ENCODE assay signal across 8 cellular contexts in the genomic region with DNA sequence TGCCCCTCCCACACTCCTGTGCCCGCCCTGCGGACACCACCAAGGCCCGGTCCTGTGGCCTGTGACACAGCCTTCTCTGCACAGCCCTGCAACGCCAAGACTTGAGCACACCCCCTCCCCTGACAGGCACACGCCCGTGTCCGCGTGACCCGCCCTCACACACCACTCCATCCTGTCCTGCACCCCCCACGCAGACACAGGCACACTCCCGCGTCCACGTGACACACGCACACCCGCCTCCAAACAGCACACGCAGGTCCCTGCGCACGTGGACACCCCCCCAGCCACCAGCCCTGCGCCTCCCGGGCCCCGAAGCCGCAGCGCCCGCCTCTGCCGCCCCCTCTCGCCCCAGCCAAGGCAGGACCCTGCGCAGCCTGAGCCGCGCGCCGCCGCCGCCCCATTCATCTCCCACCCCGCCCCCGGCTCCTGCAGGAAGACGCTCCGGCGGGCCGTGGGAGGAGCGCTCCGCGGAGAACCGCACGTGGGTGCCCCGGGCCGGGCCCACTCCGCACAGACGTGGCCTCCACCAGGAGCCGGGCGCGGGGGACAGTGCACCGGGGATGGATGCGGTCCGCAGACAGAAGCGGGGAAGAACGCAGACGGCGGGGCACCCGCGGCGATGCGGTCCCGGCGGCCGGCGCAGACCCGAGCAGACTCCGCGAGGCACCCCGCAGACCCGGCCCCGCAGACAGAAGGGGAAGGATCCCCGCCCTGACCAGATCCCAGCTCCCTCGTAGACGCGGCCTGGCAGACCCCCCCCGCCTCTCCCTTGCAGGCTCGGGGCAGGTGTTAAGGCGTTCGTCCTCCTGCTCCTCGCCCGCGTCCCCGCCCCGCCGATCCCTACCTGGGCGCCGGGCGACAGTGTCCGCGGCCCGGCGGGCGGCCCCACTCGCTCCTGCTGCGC. TPM values are rescaled to one million over a fixed set of nuclear protein-coding genes. Genes with fewer than 3 reads are reported as not detected.
DNase-seq lines count a peak whose midpoint lies in the region; ATAC-seq and TF ChIP-seq lines count a peak whose summit lies in the region.

No MANE protein-coding gene starts in this region.

- no peak for TF ChIP-seq CTCF in Caco-2 (IDR thresholded peaks at IDR 0.05; ENCODE audit: insufficient read depth in 1 of 2, low read depth in 1 of 2, low read length in 1 of 2, severe bottlenecking in 1 of 2, unreplicated experiment in 1 of 2)
- no peak for TF ChIP-seq CTCF in kidney epithelial cell (IDR thresholded peaks at IDR 0.05; ENCODE audit: insufficient read depth, low read length, poor library complexity, severe bottlenecking)

- no peaks in the 10 kb centered on the region for H3K27me3 ChIP-seq in Caco-2 (replicated peaks; ENCODE audit: control insufficient read depth, insufficient read depth, low read length)
- H3K27me3 ChIP-seq in MG63: no peaks in the 10 kb centered on the region
- H3K27me3 ChIP-seq in kidney epithelial cell (ENCODE audit: control insufficient read depth, insufficient read depth, low read length): no peaks in the 10 kb centered on the region

- intact Hi-C loops in Caco-2 (cut with micrococcal nuclease; ENCODE audit: unreplicated experiment): no loop called here

- POLR2A ChIA-PET in Caco-2 (lab: Charles Lee): interaction anchor here (0.6 kb wide), 1 partner anchor 54 kb away, joined by 4 read pairs; no protein-coding TSS in a partner anchor

- H3K4me3 Mint-ChIP-seq in Caco-2 (ENCODE audit: unreplicated experiment): peak overlapping the region; percentile 73

- H3K36me3 ChIP-seq in Caco-2 (ENCODE audit: control insufficient read depth, insufficient read depth, low read length): no peaks in the 10 kb centered on the region
- H3K36me3 ChIP-seq in MG63: no peaks in the 10 kb centered on the region
- H3K36me3 ChIP-seq in kidney epithelial cell (ENCODE audit: control insufficient read depth, insufficient read depth, low read length): no peaks in the 10 kb centered on the region

- H3K4me3 ChIP-seq in Caco-2 (ENCODE audit: low read depth, low read length) (peak overlapping the region; percentile 62), MG63 (peak overlapping the region; percentile 56), kidney epithelial cell (ENCODE audit: low read depth, low read length) (peak overlapping the region; percentile 60)

- H3K9me3 ChIP-seq in Caco-2: no peaks in the 10 kb centered on the region
- no peaks in the 10 kb centered on the region for H3K9me3 ChIP-seq in MG63

- CTCF ChIA-PET in Caco-2 (lab: Charles Lee): interaction anchor here (0.6 to 2.3 kb wide), 3 partner anchors 22 to 466 kb away, joined by 3 to 11 read pairs (median 3); a partner anchor contains a TSS

- peak overlapping the region; percentile 71 for H3K27ac ChIP-seq in caudate nucleus (ENCODE audit: low read depth, low read length)

- BruUV-seq in Caco-2 (replicated peaks; lab: Mats Ljungman, UMichigan): no TSS peak

- H3K4me1 ChIP-seq in Caco-2: peaks cover 7% of the 10 kb centered on the region; the same call in 1 of the 2 replicates

- ATAC-seq in GM21737 (IDR thresholded peaks at IDR 0.05; ENCODE audit: unreplicated experiment) (peak; percentile 11), GM19463 (IDR thresholded peaks at IDR 0.05; ENCODE audit: unreplicated experiment) (no peak)

- H3K36me3 Mint-ChIP-seq in Caco-2 (ENCODE audit: insufficient read depth, unreplicated experiment): peaks cover 8% of the 10 kb centered on the region

- H3K4me1 Mint-ChIP-seq in Caco-2 (ENCODE audit: low read depth, unreplicated experiment): peaks cover 9% of the 10 kb centered on the region

- H3K9me3 Mint-ChIP-seq in Caco-2 (ENCODE audit: unreplicated experiment): no peaks in the 10 kb centered on the region

- peak; percentile 35 to 40 for DNase-seq in Caco-2
- DNase-seq in MG63: peak; percentile 37
- peak; percentile 60 for DNase-seq in activated CD4-positive, CD25-positive, alpha-beta regulatory T cell treated with anti-CD3 and anti-CD28 coated beads, Interleukin-2, amount 50 U/mL, for 16 hours (ENCODE audit: low read depth, low spot score)
- peak in 48 of 61 donors; percentile 13 to 88 (median 66) for DNase-seq in caudate nucleus (lab: John Stamatoyannopoulos, UW)
- DNase-seq in kidney epithelial cell (ENCODE audit: low read depth): no peak
- peak; percentile 41 to 50 for DNase-seq in stimulated activated CD4-positive, alpha-beta T cell treated with anti-CD3 and anti-CD28 coated beads, Interleukin-15, amount 100 ng/mL, for 1 hour (ENCODE audit: low read depth in 1 of 2, low spot score in 1 of 2)

- H3K27me3 Mint-ChIP-seq in Caco-2 (ENCODE audit: insufficient read depth, unreplicated experiment): no peaks in the 10 kb centered on the region

- no peak overlapping the region for H3K27ac Mint-ChIP-seq in Caco-2 (ENCODE audit: unreplicated experiment)

RNA-seq across cellular contexts. Expression of a gene that starts 0.5 kb away (rescaled TPM):
- 1.4 and 1.9 TPM in 2 replicates for total RNA-seq in Caco-2 (2022)
- 3.1 and 3.9 TPM in 2 replicates for total RNA-seq in MG63 (2014; rRNA removed; shearing (Covaris generic); ENCODE audit: low replicate concordance)
- 7.8 and 10.5 TPM in 2 replicates for total RNA-seq in kidney epithelial cell

RNA-seq across cellular contexts. Expression of a gene that starts 23.9 kb away (rescaled TPM):
- total RNA-seq in Caco-2 (2022) (0.23 TPM in 1 of 2 replicates, not detected in the other), kidney epithelial cell (not detected in 2 replicates)
- not detected in 2 replicates for total RNA-seq in MG63 (2014; rRNA removed; shearing (Covaris generic); ENCODE audit: low replicate concordance)

RNA-seq across cellular contexts. Expression of a gene that starts 46.3 kb away (rescaled TPM):
- total RNA-seq in Caco-2 (2022) (28.4 and 32.8 TPM in 2 replicates), kidney epithelial cell (26.1 and 29.1 TPM in 2 replicates)
- 6.6 and 10.2 TPM in 2 replicates for total RNA-seq in MG63 (2014; rRNA removed; shearing (Covaris generic); ENCODE audit: low replicate concordance)
